14 cellular contexts compared by ENCODE assay signal in genomic region chr15:79025802-79026201, GRCh38.
A peak's percentile ranks its signal among the peaks of the same experiment; 100 is the strongest.
DNase-seq lines count a peak whose midpoint lies in the region; ATAC-seq and TF ChIP-seq lines count a peak whose summit lies in the region.
"Had no signal": no experiment of that assay in that cellular context is flagged by ENCODE, and none has a peak within 500 bp of the region (broad histone marks: within the 10 kb centered on the region; RNA-seq: fewer than 3 reads in every experiment).

No MANE protein-coding gene starts in this region.

- H3K4me3 Mint-ChIP-seq in stimulated activated memory B cell treated with anti-CD40 and anti-IgM and Interleukin-4, amounts not matched to agents 10 μg/mL and 1 μg/mL and 100 μg/mL, for 72 hours, result no peak overlapping the region
- H3K4me3 Mint-ChIP-seq: GM23338 had no signal

- H3K4me1 ChIP-seq in SK-N-SH (ENCODE audit: control insufficient read depth in 1 of 2, insufficient read depth in 2 of 2, low read depth in 1 of 2, low read length in 1 of 2), result no peaks in the 10 kb centered on the region; a peak in 1 of 4 replicates
- no peaks in the 10 kb centered on the region for H3K4me1 ChIP-seq in Panc1 (ENCODE audit: control insufficient read depth, insufficient read depth, low read length)

- H2AFZ ChIP-seq in SK-N-SH (ENCODE audit: low read depth), result no peak overlapping the region
- H2AFZ ChIP-seq: GM23338 had no signal

- no peak for TF ChIP-seq EP300 in SK-N-SH (IDR thresholded peaks at IDR 0.05; ENCODE audit: borderline replicate concordance in 1 of 2, low read depth in 1 of 2, low read length in 1 of 2)

- no peaks in the 10 kb centered on the region for H3F3A ChIP-seq in SK-N-SH (replicated peaks; ENCODE audit: insufficient read depth)

- H3K27ac Mint-ChIP-seq in stimulated activated memory B cell treated with anti-CD40 and anti-IgM and Interleukin-4, amounts not matched to agents 10 μg/mL and 1 μg/mL and 100 μg/mL, for 72 hours, result peak overlapping the region; percentile 36
- H3K27ac Mint-ChIP-seq: GM23338 had no signal

- no peak overlapping the region for H3K9ac ChIP-seq in SK-N-SH
- H3K9ac ChIP-seq: BLaER1 had no signal

- H3K9me2 ChIP-seq in SK-N-SH, result no peaks in the 10 kb centered on the region

- H3K4me2 ChIP-seq in SK-N-SH, result no peak overlapping the region
- H3K4me2 ChIP-seq: BLaER1, GM23338 had no signal

- BruUV-seq in Panc1 (replicated peaks; lab: Mats Ljungman, UMichigan), result no TSS peak

- WGBS in SK-N-SH (ENCODE audit: low lambda C conversion rate), result 40% methylated on average over 1 of the region's 1 CpG

- H3K27me3 ChIP-seq in SK-N-SH (ENCODE audit: insufficient read depth) (no peaks in the 10 kb centered on the region; the same call in 1 of the 2 replicates), Panc1 (ENCODE audit: control insufficient read depth, insufficient read depth, low read length) (no peaks in the 10 kb centered on the region)
- H3K27me3 ChIP-seq: BLaER1 had no signal

- H3K36me3 ChIP-seq in SK-N-SH (replicated peaks in 1 of 2; ENCODE audit: control insufficient read depth in 1 of 2, insufficient read depth in 2 of 2, low read length in 1 of 2) (no peaks in the 10 kb centered on the region), Panc1 (ENCODE audit: control insufficient read depth, insufficient read depth, low read length) (no peaks in the 10 kb centered on the region)
- H3K36me3 ChIP-seq: BLaER1 had no signal

- peaks cover 14% of the 10 kb centered on the region for H3K9me3 Mint-ChIP-seq in stimulated activated memory B cell treated with anti-CD40 and anti-IgM and Interleukin-4, amounts not matched to agents 10 μg/mL and 1 μg/mL and 100 μg/mL, for 72 hours

- intact Hi-C loops in Panc1 (cut with micrococcal nuclease; ENCODE audit: unreplicated experiment), result no loop called here

- H3K27me3 Mint-ChIP-seq in stimulated activated memory B cell treated with anti-CD40 and anti-IgM and Interleukin-4, amounts not matched to agents 10 μg/mL and 1 μg/mL and 100 μg/mL, for 72 hours, result no peaks in the 10 kb centered on the region

- POLR2A ChIA-PET in SK-N-SH (lab: Yijun Ruan, JAX), result no interaction called here
- POLR2A ChIA-PET in Panc1 (lab: Charles Lee), result no interaction called here

- TF ChIP-seq RAD21 in SK-N-SH (IDR thresholded peaks at IDR 0.05; ENCODE audit: low read length), result no peak

- CTCF ChIA-PET in SK-N-SH (lab: Yijun Ruan, JAX) (interaction anchor here (0.8 to 17.2 kb wide), 5 partner anchors 10 to 157 kb away, joined by 3 to 629 read pairs (median 4); no protein-coding TSS in a partner anchor), Panc1 (lab: Charles Lee) (interaction anchor here (0.5 to 1.0 kb wide), 3 partner anchors 22 to 159 kb away, joined by 3 to 9 read pairs (median 7); no protein-coding TSS in a partner anchor)

- no peaks in the 10 kb centered on the region for H3K79me2 ChIP-seq in SK-N-SH (ENCODE audit: insufficient read depth)

- 0 out of 3 replicates have a peak, but pooled peaks have one; percentile 25 for ATAC-seq in SK-N-SH treated with all-trans-retinoic acid at 6 μM for 48 hours
- ATAC-seq in Panc1, result peak; percentile 43
- no peak for ATAC-seq in stimulated activated memory B cell treated with anti-CD40 and anti-IgM and Interleukin-4, amounts not matched to agents 10 μg/mL and 1 μg/mL and 100 μg/mL, for 72 hours
- no peak for ATAC-seq in HG02623 (IDR thresholded peaks at IDR 0.05; ENCODE audit: unreplicated experiment)

- TF ChIP-seq CTCF in SK-N-SH (IDR thresholded peaks at IDR 0.05), result no peak
- no peak for TF ChIP-seq CTCF in Panc1 (IDR thresholded peaks at IDR 0.05)

- H3K36me3 Mint-ChIP-seq in stimulated activated memory B cell treated with anti-CD40 and anti-IgM and Interleukin-4, amounts not matched to agents 10 μg/mL and 1 μg/mL and 100 μg/mL, for 72 hours, result peaks cover 8% of the 10 kb centered on the region

- H4K20me1 ChIP-seq in SK-N-SH (ENCODE audit: insufficient read depth), result no peaks in the 10 kb centered on the region
- H4K20me1 ChIP-seq: BLaER1 had no signal

- H3K4me3 ChIP-seq in SK-N-SH (ENCODE audit: low read depth in 2 of 2, low read length in 1 of 2) (no peak overlapping the region), Panc1 (ENCODE audit: low read depth in 2 of 2, low read length in 2 of 2) (no peak overlapping the region)
- H3K4me3 ChIP-seq: BLaER1, GM23338 had no signal

- DNase-seq in SK-N-SH (no peak), Panc1 (ENCODE audit: low read depth, low spot score) (no peak), islet precursor cell (peak; percentile 46), NOMO-1 treated with dmso at 0.1 percent for 144 hours (lab: John Stamatoyannopoulos, UW; ENCODE audit: unreplicated experiment) (no peak), NCI-H2029 (lab: John Stamatoyannopoulos, UW) (no peak)
- DNase-seq: 8988T, AML-193, DMS 273 treated with DMSO at 0.1 percent for 48 hours, H7 had no signal

- H3K4me1 Mint-ChIP-seq in stimulated activated memory B cell treated with anti-CD40 and anti-IgM and Interleukin-4, amounts not matched to agents 10 μg/mL and 1 μg/mL and 100 μg/mL, for 72 hours, result peaks cover 12% of the 10 kb centered on the region

- in situ Hi-C loops in Panc1 (cut with HindIII; ENCODE audit: low pct_unique_long_range_greater_than_20kb, low sequenced_read_pairs), result no loop called here

- H3K27ac ChIP-seq in SK-N-SH (ENCODE audit: low read depth in 2 of 2, low read length in 1 of 2) (no peak overlapping the region), Panc1 (ENCODE audit: low read length) (no peak overlapping the region)
- H3K27ac ChIP-seq: BLaER1 had no signal

- H3K9me3 ChIP-seq in SK-N-SH (no peaks in the 10 kb centered on the region), Panc1 (ENCODE audit: control insufficient read depth, insufficient read depth, low read depth, low read length) (no peaks in the 10 kb centered on the region)

TF ChIP-seq in SK-N-SH treated with all-trans-retinoic acid at 6 μM for 48 hours, 23 proteins besides CTCF, POLR2A, EP300 and RAD21:
- TF ChIP-seq ISL1 (CRISPR knock-in tag; IDR thresholded peaks at IDR 0.05), result no peak
- no peak for TF ChIP-seq ARNTL (CRISPR knock-in tag; IDR thresholded peaks at IDR 0.05; ENCODE audit: borderline replicate concordance, low read depth)
- TF ChIP-seq RARB (CRISPR knock-in tag; IDR thresholded peaks at IDR 0.05), result no peak
- TF ChIP-seq SNAI2 (CRISPR knock-in tag; IDR thresholded peaks at IDR 0.05), result no peak
- TF ChIP-seq, protein P1, sequence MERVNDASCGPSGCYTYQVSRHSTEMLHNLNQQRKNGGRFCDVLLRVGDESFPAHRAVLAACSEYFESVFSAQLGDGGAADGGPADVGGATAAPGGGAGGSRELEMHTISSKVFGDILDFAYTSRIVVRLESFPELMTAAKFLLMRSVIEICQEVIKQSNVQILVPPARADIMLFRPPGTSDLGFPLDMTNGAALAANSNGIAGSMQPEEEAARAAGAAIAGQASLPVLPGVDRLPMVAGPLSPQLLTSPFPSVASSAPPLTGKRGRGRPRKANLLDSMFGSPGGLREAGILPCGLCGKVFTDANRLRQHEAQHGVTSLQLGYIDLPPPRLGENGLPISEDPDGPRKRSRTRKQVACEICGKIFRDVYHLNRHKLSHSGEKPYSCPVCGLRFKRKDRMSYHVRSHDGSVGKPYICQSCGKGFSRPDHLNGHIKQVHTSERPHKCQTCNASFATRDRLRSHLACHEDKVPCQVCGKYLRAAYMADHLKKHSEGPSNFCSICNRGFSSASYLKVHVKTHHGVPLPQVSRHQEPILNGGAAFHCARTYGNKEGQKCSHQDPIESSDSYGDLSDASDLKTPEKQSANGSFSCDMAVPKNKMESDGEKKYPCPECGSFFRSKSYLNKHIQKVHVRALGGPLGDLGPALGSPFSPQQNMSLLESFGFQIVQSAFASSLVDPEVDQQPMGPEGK (CRISPR knock-in tag; IDR thresholded peaks at IDR 0.05; ENCODE audit: borderline replicate concordance), result no peak
- no peak for TF ChIP-seq ZNF565 (CRISPR knock-in tag; conservative IDR thresholded peaks at IDR 0.05; ENCODE audit: low read depth)

TF ChIP-seq in SK-N-SH, 30 proteins besides CTCF, POLR2A, EP300 and RAD21:
- TF ChIP-seq NFIC (IDR thresholded peaks at IDR 0.05; ENCODE audit: borderline replicate concordance) (no peak), ELF1 (IDR thresholded peaks at IDR 0.05) (no peak), FOXM1 (IDR thresholded peaks at IDR 0.05; ENCODE audit: low read depth) (no peak), FOSL2 (IDR thresholded peaks at IDR 0.05; ENCODE audit: borderline replicate concordance, low read depth) (no peak), YY1 (IDR thresholded peaks at IDR 0.05; ENCODE audit: low read depth) (no peak), GABPA (IDR thresholded peaks at IDR 0.05; ENCODE audit: low read depth) (no peak), TCF12 (IDR thresholded peaks at IDR 0.05) (no peak), RFX5 (IDR thresholded peaks at IDR 0.05; ENCODE audit: low read length) (no peak)

Comparison
In these comparisons a context has a peak if more than half of its experiments do, and no peak if none do; other contexts are left out.
1. ATAC-seq: peak in SK-N-SH treated with all-trans-retinoic acid at 6 μM for 48 hours (single experiment) and Panc1 (single experiment); none in stimulated activated memory B cell treated with anti-CD40 and anti-IgM and Interleukin-4, amounts not matched to agents 10 μg/mL and 1 μg/mL and 100 μg/mL, for 72 hours (single experiment) and HG02623 (single experiment).